In genomic region chr6:28586273-28586672, GRCh38 we compare ENCODE assay signal across 8 cellular contexts.
DNase-seq lines count a peak whose midpoint lies in the region; ATAC-seq, FAIRE-seq and TF ChIP-seq lines count a peak whose summit lies in the region.

No MANE protein-coding gene starts in this region.

- no peak overlapping the region; the same call in 1 of the 2 replicates for H3K9ac ChIP-seq in GM12878 (ENCODE audit: control insufficient read depth, insufficient read depth, low read length)

- POLR2A ChIA-PET in GM12878 (lab: Charles Lee) = no interaction called here

- no peak for TF ChIP-seq RAD21 in GM12878 (IDR thresholded peaks at IDR 0.05; ENCODE audit: insufficient read depth, low read depth, low read length)

- no peak for TF ChIP-seq CTCF in heart left ventricle (IDR thresholded peaks at IDR 0.05)
- TF ChIP-seq CTCF in GM12878 (IDR thresholded peaks at IDR 0.05 in 2 of 3, conservative IDR thresholded peaks at IDR 0.05 in 1 of 3; ENCODE audit: control insufficient read depth in 2 of 3, extremely low read depth in 1 of 3, insufficient read depth in 1 of 3, low read depth in 3 of 3, low read length in 3 of 3) = no peak
- no peak for TF ChIP-seq CTCF in lower lobe of right lung (IDR thresholded peaks at IDR 0.05)
- TF ChIP-seq CTCF in upper lobe of right lung (IDR thresholded peaks at IDR 0.05) = no peak

- in situ Hi-C loops in GM12878 (cut with MboI) = no loop called here

- BruUV-seq in GM12878 (replicated peaks; lab: Mats Ljungman, UMichigan) = no TSS peak

- H3K4me1 ChIP-seq in heart left ventricle (peaks cover 0 to 20% (median 0%) of the 10 kb centered on the region in 12 donors), GM12878 (ENCODE audit: control insufficient read depth, insufficient read depth, low read length) (no peaks in the 10 kb centered on the region), lower lobe of right lung (no peaks in the 10 kb centered on the region), upper lobe of right lung (no peaks in the 10 kb centered on the region)

- H3K36me3 ChIP-seq in heart left ventricle (no peaks in the 10 kb centered on the region), GM12878 (ENCODE audit: control insufficient read depth in 2 of 2, insufficient read depth in 2 of 2, low read length in 1 of 2) (no peaks in the 10 kb centered on the region), lower lobe of right lung (no peaks in the 10 kb centered on the region), upper lobe of right lung (no peaks in the 10 kb centered on the region)

- H3K27me3 ChIP-seq in heart left ventricle (peaks cover 0 to 86% (median 35%) of the 10 kb centered on the region in 9 donors), GM12878 (replicated peaks in 1 of 2; ENCODE audit: control insufficient read depth in 2 of 2, insufficient read depth in 2 of 2, low read length in 1 of 2) (no peaks in the 10 kb centered on the region), lower lobe of right lung (ENCODE audit: low read depth) (peaks cover 45% of the 10 kb centered on the region), upper lobe of right lung (peaks cover 43% of the 10 kb centered on the region)

- H3K4me2 ChIP-seq in GM12878 (ENCODE audit: control insufficient read depth, insufficient read depth) = peak overlapping the region; percentile 74

- no peak for TF ChIP-seq EP300 in GM12878 (IDR thresholded peaks at IDR 0.05; ENCODE audit: borderline replicate concordance in 1 of 2, control insufficient read depth in 1 of 2, low read depth in 2 of 2, low read length in 2 of 2)

- 54 to 84% (median 66%) methylated on average over 6 of the region's 6 CpGs for WGBS in heart left ventricle, 4 donors
- 89% methylated on average over 6 of the region's 6 CpGs for WGBS in GM12878 (ENCODE audit: insufficient coverage, insufficient replicate concordance, low lambda C conversion rate, missing lambda C conversion rate)

- no peak for FAIRE-seq in GM12878 (lab: Jason Lieb, UNC)

- CTCF ChIA-PET in GM12878 (lab: Yijun Ruan, JAX) = interaction anchor here (1.0 to 1.1 kb wide), 2 partner anchors 10 to 51 kb away, joined by 3 to 4 read pairs; no protein-coding TSS in a partner anchor

- peak overlapping the region; percentile 98 for H2AFZ ChIP-seq in GM12878 (ENCODE audit: control insufficient read depth, low read depth, low read length)

- intact Hi-C loops in heart left ventricle (cut with DNase I) = no loop called here
- intact Hi-C loops in left ventricle myocardium superior (cut with micrococcal nuclease) = no loop called here
- intact Hi-C loops in GM12878 (cut with micrococcal nuclease; ENCODE audit: unreplicated experiment) = loop anchor here (2.0 to 5.0 kb wide), 2 partner anchors 43 to 189 kb away; partner anchors contain the start of gene ZSCAN12
- intact Hi-C loops in lower lobe of right lung (cut with DNase I) = no loop called here
- intact Hi-C loops in upper lobe of right lung (cut with DNase I) = no loop called here

- no peaks in the 10 kb centered on the region; the same call in 1 of the 2 replicates for H3K79me2 ChIP-seq in GM12878 (ENCODE audit: control insufficient read depth, insufficient read depth, low read length)

- no peak for ATAC-seq in heart left ventricle
- ATAC-seq in left ventricle myocardium superior = no peak
- ATAC-seq in GM12878 = no peak
- peak in 1 of 2 donors; percentile 21 for ATAC-seq in lower lobe of right lung
- ATAC-seq in upper lobe of right lung = no peak
- no peak for ATAC-seq in GM21825 (IDR thresholded peaks at IDR 0.05; ENCODE audit: unreplicated experiment)
- no peak for ATAC-seq in HG03457 (IDR thresholded peaks at IDR 0.05; ENCODE audit: unreplicated experiment)

- no peaks in the 10 kb centered on the region for H4K20me1 ChIP-seq in GM12878 (ENCODE audit: control insufficient read depth, insufficient read depth)

- RAD21 ChIA-PET in GM12878 (lab: Charles Lee; ENCODE audit: unreplicated experiment) = no interaction called here

- DNase-seq in heart left ventricle (no peak), left ventricle myocardium superior (no peak), GM12878 (ENCODE audit: low read depth, low spot score) (no peak), lower lobe of right lung (no peak), upper lobe of right lung (no peak), NCI-H2107 treated with DMSO at 0.1 percent for 48 hours (lab: John Stamatoyannopoulos, UW; ENCODE audit: unreplicated experiment) (no peak)

- TF ChIP-seq POLR2A in heart left ventricle (IDR thresholded peaks at IDR 0.05) = no peak
- no peak for TF ChIP-seq POLR2A in GM12878 (IDR thresholded peaks at IDR 0.05; ENCODE audit: low read depth, low read length)

- SMC1A ChIA-PET in GM12878 (lab: Charles Lee; ENCODE audit: uncharacterized antibody, unreplicated experiment) = interaction anchor here (1.5 to 2.6 kb wide), 4 partner anchors 10 to 48 kb away, joined by 3 to 9 read pairs (median 4); no protein-coding TSS in a partner anchor

- H3K9me3 ChIP-seq in heart left ventricle = no peaks in the 10 kb centered on the region
- H3K9me3 ChIP-seq in GM12878 (replicated peaks; ENCODE audit: control insufficient read depth, insufficient read depth, low read length) = no peaks in the 10 kb centered on the region
- no peaks in the 10 kb centered on the region for H3K9me3 ChIP-seq in lower lobe of right lung
- no peaks in the 10 kb centered on the region for H3K9me3 ChIP-seq in upper lobe of right lung

- peak overlapping the region in 8 of 12 donors; percentile 46 to 72 (median 56) for H3K4me3 ChIP-seq in heart left ventricle
- H3K4me3 ChIP-seq in GM12878 = peak overlapping the region; percentile 73
- H3K4me3 ChIP-seq in lower lobe of right lung = peak overlapping the region; percentile 57
- H3K4me3 ChIP-seq in upper lobe of right lung = peak overlapping the region; percentile 57

- H3K27ac ChIP-seq in heart left ventricle = no peak overlapping the region
- H3K27ac ChIP-seq in GM12878 (ENCODE audit: control insufficient read depth, insufficient read depth) = no peak overlapping the region
- no peak overlapping the region for H3K27ac ChIP-seq in lower lobe of right lung
- peak overlapping the region; percentile 71 for H3K27ac ChIP-seq in upper lobe of right lung

TF ChIP-seq in GM12878, 131 proteins besides CTCF, POLR2A, EP300 and RAD21 (continues in another document):
- TF ChIP-seq RCOR1 (conservative IDR thresholded peaks at IDR 0.05; ENCODE audit: low read depth, low read length) = no peak
- no peak for TF ChIP-seq EZH2 (IDR thresholded peaks at IDR 0.05; ENCODE audit: borderline replicate concordance, control insufficient read depth, low read depth, low read length)
- no peak for TF ChIP-seq MXI1 (IDR thresholded peaks at IDR 0.05; ENCODE audit: low read depth, low read length)
- no peak for TF ChIP-seq MAX (IDR thresholded peaks at IDR 0.05; ENCODE audit: low read depth, low read length)
- TF ChIP-seq HSF1 (IDR thresholded peaks at IDR 0.05; ENCODE audit: low read depth, low read length) = no peak
- TF ChIP-seq IRF5 (IDR thresholded peaks at IDR 0.05; ENCODE audit: borderline replicate concordance) = no peak
- TF ChIP-seq NFXL1 (IDR thresholded peaks at IDR 0.05; ENCODE audit: borderline replicate concordance) = no peak
- no peak for TF ChIP-seq ZBTB4 (CRISPR knock-in tag; IDR thresholded peaks at IDR 0.05)
- no peak for TF ChIP-seq SMC3 (IDR thresholded peaks at IDR 0.05; ENCODE audit: borderline replicate concordance, low read length)
